ENCODE assay signal across 8 cellular contexts in the genomic region with DNA sequence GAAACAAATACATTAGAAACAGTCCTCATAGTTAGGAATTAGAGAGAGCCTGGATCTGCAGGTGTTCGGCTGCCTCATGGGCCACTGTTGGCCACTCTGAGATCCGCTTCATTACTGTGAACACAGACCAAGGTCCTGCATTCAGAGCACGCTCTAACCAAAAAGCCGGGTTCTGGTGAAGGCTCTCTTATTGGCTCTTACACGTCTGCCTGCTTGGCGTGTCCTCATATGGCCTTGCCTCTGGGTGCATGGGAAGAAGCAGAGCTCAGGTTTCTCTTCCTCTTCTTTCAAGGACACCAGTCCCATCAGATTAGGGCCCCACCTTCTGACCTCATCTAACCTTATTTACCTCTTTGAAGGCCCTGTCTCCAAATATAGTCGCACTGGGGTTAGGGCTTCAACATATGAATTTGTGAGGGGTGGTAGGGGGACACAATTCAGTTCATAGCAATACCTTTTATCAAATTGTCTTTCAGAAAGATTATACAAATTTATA. TPM values are rescaled to one million over a fixed set of nuclear protein-coding genes. Genes with fewer than 3 reads are reported as not detected.
DNase-seq lines count a peak whose midpoint lies in the region; ATAC-seq and TF ChIP-seq lines count a peak whose summit lies in the region.

No MANE protein-coding gene starts in this region.

- H3K36me3 ChIP-seq in left ventricle myocardium inferior = no peaks in the 10 kb centered on the region

- peak; percentile 59 for DNase-seq in NCI-H2107 treated with DMSO at 0.1 percent for 48 hours (lab: John Stamatoyannopoulos, UW; ENCODE audit: unreplicated experiment)
- DNase-seq in NCI-H2107 (lab: John Stamatoyannopoulos, UW) = no peak
- DNase-seq in NCI-H2196 treated with DMSO at 0.1 percent for 48 hours (lab: John Stamatoyannopoulos, UW; ENCODE audit: unreplicated experiment) = peak; percentile 3
- DNase-seq in left ventricle myocardium inferior = peak; percentile 25
- no peak for DNase-seq in osteocyte (ENCODE audit: extremely low spot score, unreplicated experiment)
- DNase-seq in EL = no peak
- DNase-seq in activated naive CD4-positive, alpha-beta T cell treated with anti-CD3 and anti-CD28 coated beads, Interleukin-2, amount 50 U/mL, for 72 hours (ENCODE audit: low spot score in 2 of 2) = no peak

- intact Hi-C loops in left ventricle myocardium inferior (cut with micrococcal nuclease) = no loop called here

- peak; percentile 86 for ATAC-seq in HG02970 (IDR thresholded peaks at IDR 0.05; ENCODE audit: low FRiP score, unreplicated experiment)
- no peak for ATAC-seq in activated naive CD4-positive, alpha-beta T cell treated with anti-CD3 and anti-CD28 coated beads, Interleukin-2, amount 50 U/mL, for 72 hours

- H3K27me3 ChIP-seq in left ventricle myocardium inferior (ENCODE audit: low read depth) = no peaks in the 10 kb centered on the region

- TF ChIP-seq CTCF in left ventricle myocardium inferior (IDR thresholded peaks at IDR 0.05; ENCODE audit: borderline replicate concordance) (no peak), osteocyte (IDR thresholded peaks at IDR 0.05) (no peak)

- no peaks in the 10 kb centered on the region for H3K9me3 Mint-ChIP-seq in osteocyte (ENCODE audit: unreplicated experiment)
- no peaks in the 10 kb centered on the region for H3K9me3 Mint-ChIP-seq in activated naive CD4-positive, alpha-beta T cell treated with anti-CD3 and anti-CD28 coated beads, Interleukin-2, amount 50 U/mL, for 72 hours

- peaks cover 16% of the 10 kb centered on the region for H3K4me1 Mint-ChIP-seq in osteocyte (ENCODE audit: unreplicated experiment)

- H3K27ac Mint-ChIP-seq in osteocyte (ENCODE audit: unreplicated experiment) = no peak overlapping the region
- no peak overlapping the region for H3K27ac Mint-ChIP-seq in activated naive CD4-positive, alpha-beta T cell treated with anti-CD3 and anti-CD28 coated beads, Interleukin-2, amount 50 U/mL, for 72 hours

- H3K4me3 ChIP-seq in left ventricle myocardium inferior = no peak overlapping the region

- no peak overlapping the region for H3K4me3 Mint-ChIP-seq in osteocyte (ENCODE audit: unreplicated experiment)

- H3K4me1 ChIP-seq in left ventricle myocardium inferior = peaks cover 14% of the 10 kb centered on the region

- H3K27ac ChIP-seq in left ventricle myocardium inferior (replicated peaks) = peak overlapping the region; percentile 34

- H3K27me3 Mint-ChIP-seq in osteocyte (ENCODE audit: unreplicated experiment) = no peaks in the 10 kb centered on the region

- H3K9me3 ChIP-seq in left ventricle myocardium inferior (replicated peaks) = no peaks in the 10 kb centered on the region

- H3K36me3 Mint-ChIP-seq in osteocyte (ENCODE audit: unreplicated experiment) = no peaks in the 10 kb centered on the region
- H3K36me3 Mint-ChIP-seq in activated naive CD4-positive, alpha-beta T cell treated with anti-CD3 and anti-CD28 coated beads, Interleukin-2, amount 50 U/mL, for 72 hours = no peaks in the 10 kb centered on the region

RNA-seq across cellular contexts. Expression of gene ELF2, which starts 37.1 kb away (rescaled TPM):
- total RNA-seq in left ventricle myocardium inferior (33.9 TPM), osteocyte (47.6 and 51.0 TPM in 2 replicates)
- total RNA-seq in activated naive CD4-positive, alpha-beta T cell treated with anti-CD3 and anti-CD28 coated beads, Interleukin-2, amount 50 U/mL, for 72 hours = 10 to 100 TPM; 30.1 to 34.9 TPM

Comparison
In these comparisons a context has a peak if more than half of its experiments do, and no peak if none do; other contexts are left out.
1. DNase-seq: peak in NCI-H2107 treated with DMSO at 0.1 percent for 48 hours (single experiment), NCI-H2196 treated with DMSO at 0.1 percent for 48 hours (single experiment) and left ventricle myocardium inferior (single experiment); none in NCI-H2107 (single experiment), osteocyte (single experiment), EL (single experiment) and activated naive CD4-positive, alpha-beta T cell treated with anti-CD3 and anti-CD28 coated beads, Interleukin-2, amount 50 U/mL, for 72 hours (0 of 2).